ENCODE assay signal across 13 cellular contexts in the genomic region with DNA sequence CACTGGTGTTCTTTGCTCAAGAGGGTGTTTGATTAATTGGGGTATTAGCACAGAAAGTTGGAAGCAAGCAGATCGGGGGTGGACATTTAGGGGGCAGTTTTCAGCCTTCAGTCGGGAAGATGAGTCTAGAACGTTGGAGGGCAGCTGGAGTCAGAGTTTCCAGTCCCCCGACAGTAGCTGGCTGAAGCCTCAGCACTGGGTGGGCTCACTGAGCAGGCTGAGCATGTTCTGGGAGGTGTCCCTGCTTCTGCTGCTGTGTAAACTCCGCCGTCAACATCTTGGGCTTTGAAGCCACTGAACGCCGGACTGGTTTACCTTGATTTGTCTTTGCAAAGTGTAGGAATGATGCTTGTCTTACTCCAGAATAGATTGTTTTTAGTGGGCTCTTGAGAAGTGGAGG. TPM values are rescaled to one million over a fixed set of nuclear protein-coding genes. Genes with fewer than 3 reads are reported as not detected.
DNase-seq lines count a peak whose midpoint lies in the region; ATAC-seq and TF ChIP-seq lines count a peak whose summit lies in the region.
"Had no signal": no experiment of that assay in that cellular context is flagged by ENCODE, and none has a peak within 500 bp of the region (broad histone marks: within the 10 kb centered on the region; RNA-seq: fewer than 3 reads in every experiment).

No MANE protein-coding gene starts in this region.

- H3K27me3 Mint-ChIP-seq in activated CD8-positive, alpha-beta memory T cell treated with anti-CD3 and anti-CD28 coated beads, Interleukin-2, amount 10 ng/mL, durations not matched to agents 7 days and 5 days, result no peaks in the 10 kb centered on the region

- CTCF ChIA-PET in activated CD8-positive, alpha-beta memory T cell treated with anti-CD3 and anti-CD28 coated beads, Interleukin-2, amount 10 ng/mL, durations not matched to agents 7 days and 5 days (lab: Charles Lee), result interaction anchor here (0.9 to 3.4 kb wide), 23 partner anchors 10 to 352 kb away, joined by 3 to 21 read pairs (median 5); partner anchors contain the start of genes MROH8, RBL1 and RPN2

- H4K91ac ChIP-seq in trophoblast cell (ENCODE audit: low read depth, low read length), result peak overlapping the region; percentile 10

- H3K4me1 ChIP-seq in Loucy (ENCODE audit: insufficient read depth, low read length, poor library complexity, severe bottlenecking), result peaks cover 38% of the 10 kb centered on the region
- H3K4me1 ChIP-seq in trophoblast cell (ENCODE audit: control insufficient read depth in 1 of 2, insufficient read depth in 2 of 2, low read length in 2 of 2), result peaks cover 5 to 6% of the 10 kb centered on the region in 2 experiments
- H3K4me1 ChIP-seq in mucosa of descending colon (ENCODE audit: low read depth), result peaks cover 7% of the 10 kb centered on the region

- no peak overlapping the region for H3K18ac ChIP-seq in trophoblast cell (ENCODE audit: low read length)

- no CpG with 5 or more reads among the region's 8 CpGs for WGBS in trophoblast cell (ENCODE audit: extremely low coverage, insufficient coverage, insufficient read length)

- H4K20me1 ChIP-seq in Loucy (ENCODE audit: insufficient read depth, low read length, poor library complexity, severe bottlenecking), result peaks cover 65% of the 10 kb centered on the region

- no peak overlapping the region for H2BK120ac ChIP-seq in trophoblast cell (ENCODE audit: insufficient read depth, low read length, poor library complexity)

- H3F3A ChIP-seq in Loucy (ENCODE audit: low read depth), result peaks cover 6% of the 10 kb centered on the region; the same call in 1 of the 2 replicates

- no peaks in the 10 kb centered on the region for H3K79me1 ChIP-seq in trophoblast cell (ENCODE audit: low read length)

- H4K12ac ChIP-seq in trophoblast cell (ENCODE audit: low read depth, low read length), result no peak overlapping the region

- H3K23ac ChIP-seq in trophoblast cell (ENCODE audit: low read length), result no peak overlapping the region

- peak overlapping the region; percentile 44 for H3K4ac ChIP-seq in trophoblast cell (ENCODE audit: low read depth, low read length)

- no peak overlapping the region for H2BK12ac ChIP-seq in trophoblast cell (ENCODE audit: low read length)

- H3K36me3 ChIP-seq in Loucy (ENCODE audit: insufficient read depth, low read length) (peaks cover 57% of the 10 kb centered on the region; the same call in 1 of the 2 replicates), trophoblast cell (ENCODE audit: control insufficient read depth in 1 of 2, insufficient read depth in 2 of 2, low read length in 2 of 2) (peaks cover 30 to 46% of the 10 kb centered on the region in 2 experiments), mucosa of descending colon (ENCODE audit: low read depth) (no peaks in the 10 kb centered on the region)

- no peaks in the 10 kb centered on the region for H3K9me3 ChIP-seq in Loucy (ENCODE audit: insufficient read depth, low read depth, low read length)
- no peaks in the 10 kb centered on the region for H3K9me3 ChIP-seq in trophoblast cell (ENCODE audit: insufficient read depth, low read depth, low read length)
- H3K9me3 ChIP-seq in mucosa of descending colon, result no peaks in the 10 kb centered on the region
- H3K9me3 ChIP-seq: right atrium auricular region, SK-N-SH, tibial artery had no signal

- H3K4me3 ChIP-seq in Loucy (ENCODE audit: low read length, poor library complexity, severe bottlenecking) (peak overlapping the region; percentile 50), trophoblast cell (ENCODE audit: low read depth, low read length) (no peak overlapping the region), mucosa of descending colon (no peak overlapping the region)
- H3K4me3 ChIP-seq: right atrium auricular region, tibial artery had no signal

- H3K79me2 ChIP-seq in Loucy (ENCODE audit: insufficient read depth, low read length) (peaks cover 85% of the 10 kb centered on the region), trophoblast cell (ENCODE audit: control insufficient read depth, insufficient read depth, low read length, poor library complexity) (peaks cover 4% of the 10 kb centered on the region)

- H3K9me3 Mint-ChIP-seq in activated CD8-positive, alpha-beta memory T cell treated with anti-CD3 and anti-CD28 coated beads, Interleukin-2, amount 10 ng/mL, durations not matched to agents 7 days and 5 days (ENCODE audit: low read depth), result no peaks in the 10 kb centered on the region

- no peak overlapping the region for H3K4me3 Mint-ChIP-seq in activated CD8-positive, alpha-beta memory T cell treated with anti-CD3 and anti-CD28 coated beads, Interleukin-2, amount 10 ng/mL, durations not matched to agents 7 days and 5 days

- no peaks in the 10 kb centered on the region for H3K9me2 ChIP-seq in Loucy (replicated peaks; ENCODE audit: low read depth, low read length)
- H3K9me2 ChIP-seq: SK-N-SH had no signal

- H3K4me2 ChIP-seq in Loucy (ENCODE audit: low read depth, low read length, poor library complexity, severe bottlenecking) (peak overlapping the region; percentile 75), trophoblast cell (ENCODE audit: low read length) (peak overlapping the region; percentile 14)
- H3K4me2 ChIP-seq: SK-N-SH had no signal

- H2AFZ ChIP-seq in Loucy (ENCODE audit: low read length) (no peak overlapping the region), trophoblast cell (ENCODE audit: insufficient read depth, low read length, poor library complexity) (no peak overlapping the region)

- H3K27ac Mint-ChIP-seq in activated CD8-positive, alpha-beta memory T cell treated with anti-CD3 and anti-CD28 coated beads, Interleukin-2, amount 10 ng/mL, durations not matched to agents 7 days and 5 days, result peak overlapping the region; percentile 79

- intact Hi-C loops in mucosa of descending colon (cut with DNase I, micrococcal nuclease), result loop anchor here (10.0 kb wide), 1 partner anchor 340 kb away; no protein-coding TSS in a partner anchor

- H3K9ac ChIP-seq in Loucy (ENCODE audit: low read depth, low read length, poor library complexity, severe bottlenecking), result peak overlapping the region; percentile 37
- no peak overlapping the region for H3K9ac ChIP-seq in trophoblast cell (ENCODE audit: low read length)
- H3K9ac ChIP-seq: SK-N-SH had no signal

- H3K4me1 Mint-ChIP-seq in activated CD8-positive, alpha-beta memory T cell treated with anti-CD3 and anti-CD28 coated beads, Interleukin-2, amount 10 ng/mL, durations not matched to agents 7 days and 5 days, result peaks cover 44% of the 10 kb centered on the region

- DNase-seq in activated CD8-positive, alpha-beta memory T cell treated with anti-CD3 and anti-CD28 coated beads, Interleukin-2, amount 10 ng/mL, durations not matched to agents 7 days and 5 days, result no peak
- DNase-seq in activated CD8-positive, alpha-beta memory T cell treated with anti-CD3 and anti-CD28 coated beads, Interleukin-2, amount 50 U/mL, for 48 hours, result no peak
- DNase-seq in trophoblast cell, result no peak
- no peak for DNase-seq in mucosa of descending colon
- DNase-seq in OCI-M2 (lab: John Stamatoyannopoulos, UW; ENCODE audit: unreplicated experiment), result no peak
- DNase-seq in NCI-H146 treated with DMSO at 0.1 percent for 48 hours (lab: John Stamatoyannopoulos, UW; ENCODE audit: unreplicated experiment), result no peak
- DNase-seq: NCI-H226, tibial artery had no signal

- H3K36me3 Mint-ChIP-seq in activated CD8-positive, alpha-beta memory T cell treated with anti-CD3 and anti-CD28 coated beads, Interleukin-2, amount 10 ng/mL, durations not matched to agents 7 days and 5 days, result peaks cover 26% of the 10 kb centered on the region

- H3K27ac ChIP-seq in angular gyrus (ENCODE audit: low read depth, low read length), result peak overlapping the region; percentile 20
- H3K27ac ChIP-seq in trophoblast cell (ENCODE audit: low read depth, low read length), result peak overlapping the region; percentile 19
- H3K27ac ChIP-seq: right atrium auricular region, tibial artery had no signal

- no peak overlapping the region for H2AK5ac ChIP-seq in trophoblast cell (ENCODE audit: low read length)

- H3K14ac ChIP-seq in trophoblast cell (ENCODE audit: low read length), result no peak overlapping the region

- no peak overlapping the region for H4K8ac ChIP-seq in trophoblast cell (ENCODE audit: low read depth, low read length)

- no peak overlapping the region for H2BK5ac ChIP-seq in trophoblast cell (ENCODE audit: low read depth, low read length, poor library complexity)

- H3K27me3 ChIP-seq in Loucy (ENCODE audit: insufficient read depth, low read length, poor library complexity, severe bottlenecking) (no peaks in the 10 kb centered on the region), trophoblast cell (ENCODE audit: insufficient read depth, low read length) (no peaks in the 10 kb centered on the region)
- H3K27me3 ChIP-seq: dorsolateral prefrontal cortex, right atrium auricular region, tibial artery had no signal

- ATAC-seq in activated CD8-positive, alpha-beta memory T cell treated with anti-CD3 and anti-CD28 coated beads, Interleukin-2, amount 10 ng/mL, durations not matched to agents 7 days and 5 days, result no peak
- no peak for ATAC-seq in mucosa of descending colon

- no peak for TF ChIP-seq CTCF in Loucy (conservative IDR thresholded peaks at IDR 0.05; ENCODE audit: low read length)
- TF ChIP-seq CTCF in mucosa of descending colon (IDR thresholded peaks at IDR 0.05), result no peak

RNA-seq across cellular contexts. Expression of gene MROH8, which starts 15.7 kb away (rescaled TPM):
- 1 to 10 TPM; 2.3 to 3.1 TPM for total RNA-seq in activated CD8-positive, alpha-beta memory T cell treated with anti-CD3 and anti-CD28 coated beads, Interleukin-2, amount 10 ng/mL, durations not matched to agents 7 days and 5 days
- 1.0 and 1.5 TPM in 2 replicates for polyA plus RNA-seq in trophoblast cell (2013)
- total RNA-seq in mucosa of descending colon, result 1 to 10 TPM; 1.4 to 3.1 (median 2.6) TPM

RNA-seq across cellular contexts. Expression of gene RPN2, which starts 15.9 kb away (rescaled TPM):
- total RNA-seq in activated CD8-positive, alpha-beta memory T cell treated with anti-CD3 and anti-CD28 coated beads, Interleukin-2, amount 10 ng/mL, durations not matched to agents 7 days and 5 days, result 100 to 1,000 TPM; 148 to 178 TPM
- 353 and 385 TPM in 2 replicates for polyA plus RNA-seq in trophoblast cell (2013)
- total RNA-seq in mucosa of descending colon, result 100 to 1,000 TPM; 106 to 193 (median 127) TPM
